ENCODE assay signal across 22 cellular contexts in genomic region chr1:30047576-30047975, GRCh38.
"Had no signal": no experiment of that assay in that cellular context is flagged by ENCODE, and none has a peak within 500 bp of the region (broad histone marks: within the 10 kb centered on the region; RNA-seq: fewer than 3 reads in every experiment).

No MANE protein-coding gene starts in this region.

- H3K4me3 Mint-ChIP-seq: activated CD4-positive, alpha-beta memory T cell treated with anti-CD3 and anti-CD28 coated beads, Interleukin-2, amount 10 ng/mL, durations not matched to agents 7 days and 5 days; activated CD4-positive, alpha-beta T cell treated with anti-CD3 and anti-CD28 coated beads for 36 hours; activated naive CD4-positive, alpha-beta T cell treated with anti-CD3 and anti-CD28 coated beads, Interleukin-2, amount 10 ng/mL, durations not matched to agents 7 days and 5 days; activated naive CD8-positive, alpha-beta T cell treated with anti-CD3 and anti-CD28 coated beads for 36 hours; activated T-cell treated with anti-CD3 and anti-CD28 coated beads, Interleukin-2, amount 50 U/mL, for 4 hours; T-cell had no signal

- H3K4me1 Mint-ChIP-seq: activated CD4-positive, alpha-beta memory T cell treated with anti-CD3 and anti-CD28 coated beads, Interleukin-2, amount 10 ng/mL, durations not matched to agents 7 days and 5 days; activated CD4-positive, alpha-beta T cell treated with anti-CD3 and anti-CD28 coated beads for 36 hours; activated naive CD4-positive, alpha-beta T cell treated with anti-CD3 and anti-CD28 coated beads, Interleukin-2, amount 10 ng/mL, durations not matched to agents 7 days and 5 days; activated naive CD8-positive, alpha-beta T cell treated with anti-CD3 and anti-CD28 coated beads for 36 hours had no signal

- H3K4me3 ChIP-seq: breast epithelium, SK-N-MC had no signal

- H3K9me3 Mint-ChIP-seq: activated T-cell treated with anti-CD3 and anti-CD28 coated beads, Interleukin-2, amount 50 U/mL, for 4 hours had no signal

- DNase-seq: activated CD4-positive, alpha-beta memory T cell treated with anti-CD3 and anti-CD28 coated beads, Interleukin-2, amount 10 ng/mL, durations not matched to agents 7 days and 5 days; activated CD4-positive, alpha-beta T cell treated with anti-CD3 and anti-CD28 coated beads for 36 hours; activated CD4-positive, alpha-beta T cell treated with anti-CD3 and anti-CD28 coated beads, Interleukin-2, amount 50 U/mL, for 1 hour; activated gamma-delta T cell treated with Interleukin-2 at 50 U/mL for 16 hours; activated naive CD4-positive, alpha-beta T cell treated with anti-CD3 and anti-CD28 coated beads, Interleukin-2, amount 10 ng/mL, durations not matched to agents 7 days and 5 days; activated naive CD8-positive, alpha-beta T cell treated with anti-CD3 and anti-CD28 coated beads for 36 hours; activated T-cell treated with anti-CD3 and anti-CD28 coated beads, Interleukin-2, amount 50 U/mL, for 4 hours; Karpas-422; MM.1S; NCI-H1105; NCI-H1436; NCI-H1694 treated with DMSO at 0.1 percent for 48 hours; NCI-H2029 treated with DMSO at 0.1 percent for 48 hours; NCI-H345; NCI-H510A; NCI-H526 treated with DMSO at 0.1 percent for 48 hours; NCI-H82; SIG-M5; WERI-Rb-1 had no signal

- H3K36me3 Mint-ChIP-seq: activated naive CD4-positive, alpha-beta T cell treated with anti-CD3 and anti-CD28 coated beads, Interleukin-2, amount 10 ng/mL, durations not matched to agents 7 days and 5 days; activated naive CD8-positive, alpha-beta T cell treated with anti-CD3 and anti-CD28 coated beads for 36 hours; T-cell had no signal

- H3K27ac Mint-ChIP-seq: activated CD4-positive, alpha-beta memory T cell treated with anti-CD3 and anti-CD28 coated beads, Interleukin-2, amount 10 ng/mL, durations not matched to agents 7 days and 5 days; activated CD4-positive, alpha-beta T cell treated with anti-CD3 and anti-CD28 coated beads for 36 hours; activated naive CD4-positive, alpha-beta T cell treated with anti-CD3 and anti-CD28 coated beads, Interleukin-2, amount 10 ng/mL, durations not matched to agents 7 days and 5 days; activated naive CD8-positive, alpha-beta T cell treated with anti-CD3 and anti-CD28 coated beads for 36 hours; T-cell had no signal

- H3K4me1 ChIP-seq: breast epithelium had no signal

- H3K36me3 ChIP-seq: breast epithelium, WERI-Rb-1 had no signal

- H3K27me3 Mint-ChIP-seq: activated CD4-positive, alpha-beta memory T cell treated with anti-CD3 and anti-CD28 coated beads, Interleukin-2, amount 10 ng/mL, durations not matched to agents 7 days and 5 days had no signal

- H3K27ac ChIP-seq: breast epithelium, SK-N-MC, WERI-Rb-1 had no signal
